Comparison of ENCODE assay signal across 1 cellular context in the genomic region with DNA sequence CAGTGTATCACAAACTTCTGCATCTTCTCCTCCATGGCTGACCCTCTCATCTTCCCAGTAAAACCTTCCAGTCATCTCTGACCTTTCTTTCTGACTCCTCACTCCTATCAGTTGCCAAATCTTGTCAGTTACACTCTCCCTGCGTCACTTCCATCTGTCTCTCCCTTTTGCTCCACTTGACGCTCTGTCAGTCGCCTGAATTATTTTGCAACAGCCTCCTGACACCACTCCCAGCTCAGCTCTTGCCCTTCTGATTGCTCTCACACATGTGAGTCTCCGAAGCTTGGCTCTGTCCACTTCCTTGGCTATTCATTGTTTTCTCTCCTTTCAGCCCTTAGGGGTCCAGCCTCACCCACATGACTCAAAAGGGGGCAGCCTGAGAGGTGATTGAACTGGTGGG.
TF ChIP-seq lines count a peak whose summit lies in the region.

No MANE protein-coding gene starts in this region.

TF ChIP-seq in A549, 52 proteins besides CTCF, POLR2A, EP300 and RAD21:
- TF ChIP-seq GATA3 (IDR thresholded peaks at IDR 0.05; ENCODE audit: borderline replicate concordance) = peak; percentile 19; the same call in 1 of the 2 replicates
- TF ChIP-seq, protein P1, sequence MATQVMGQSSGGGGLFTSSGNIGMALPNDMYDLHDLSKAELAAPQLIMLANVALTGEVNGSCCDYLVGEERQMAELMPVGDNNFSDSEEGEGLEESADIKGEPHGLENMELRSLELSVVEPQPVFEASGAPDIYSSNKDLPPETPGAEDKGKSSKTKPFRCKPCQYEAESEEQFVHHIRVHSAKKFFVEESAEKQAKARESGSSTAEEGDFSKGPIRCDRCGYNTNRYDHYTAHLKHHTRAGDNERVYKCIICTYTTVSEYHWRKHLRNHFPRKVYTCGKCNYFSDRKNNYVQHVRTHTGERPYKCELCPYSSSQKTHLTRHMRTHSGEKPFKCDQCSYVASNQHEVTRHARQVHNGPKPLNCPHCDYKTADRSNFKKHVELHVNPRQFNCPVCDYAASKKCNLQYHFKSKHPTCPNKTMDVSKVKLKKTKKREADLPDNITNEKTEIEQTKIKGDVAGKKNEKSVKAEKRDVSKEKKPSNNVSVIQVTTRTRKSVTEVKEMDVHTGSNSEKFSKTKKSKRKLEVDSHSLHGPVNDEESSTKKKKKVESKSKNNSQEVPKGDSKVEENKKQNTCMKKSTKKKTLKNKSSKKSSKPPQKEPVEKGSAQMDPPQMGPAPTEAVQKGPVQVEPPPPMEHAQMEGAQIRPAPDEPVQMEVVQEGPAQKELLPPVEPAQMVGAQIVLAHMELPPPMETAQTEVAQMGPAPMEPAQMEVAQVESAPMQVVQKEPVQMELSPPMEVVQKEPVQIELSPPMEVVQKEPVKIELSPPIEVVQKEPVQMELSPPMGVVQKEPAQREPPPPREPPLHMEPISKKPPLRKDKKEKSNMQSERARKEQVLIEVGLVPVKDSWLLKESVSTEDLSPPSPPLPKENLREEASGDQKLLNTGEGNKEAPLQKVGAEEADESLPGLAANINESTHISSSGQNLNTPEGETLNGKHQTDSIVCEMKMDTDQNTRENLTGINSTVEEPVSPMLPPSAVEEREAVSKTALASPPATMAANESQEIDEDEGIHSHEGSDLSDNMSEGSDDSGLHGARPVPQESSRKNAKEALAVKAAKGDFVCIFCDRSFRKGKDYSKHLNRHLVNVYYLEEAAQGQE (IDR thresholded peaks at IDR 0.05) = no peak
- peak in 1 of 2 experiments; percentile 25; a peak in 1 of 4 replicates for TF ChIP-seq CEBPB (IDR thresholded peaks at IDR 0.05)
